ENCODE assay signal across 23 cellular contexts in genomic region chr20:3655032-3655405, GRCh38. TPM values are rescaled to one million over a fixed set of nuclear protein-coding genes. Genes with fewer than 3 reads are reported as not detected.
A peak's percentile ranks its signal among the peaks of the same experiment; 100 is the strongest.
DNase-seq lines count a peak whose midpoint lies in the region; ATAC-seq, FAIRE-seq and TF ChIP-seq lines count a peak whose summit lies in the region.
"Had no signal": no experiment of that assay in that cellular context is flagged by ENCODE, and none has a peak within 500 bp of the region (broad histone marks: within the 10 kb centered on the region; RNA-seq: fewer than 3 reads in every experiment).

No MANE protein-coding gene starts in this region.

- peaks cover 24% of the 10 kb centered on the region for H3K27me3 Mint-ChIP-seq in activated CD8-positive, alpha-beta memory T cell treated with anti-CD3 and anti-CD28 coated beads, Interleukin-2, amount 10 ng/mL, durations not matched to agents 7 days and 5 days
- peaks cover 15% of the 10 kb centered on the region for H3K27me3 Mint-ChIP-seq in activated T-cell treated with anti-CD3 and anti-CD28 coated beads, Interleukin-2, amount 50 U/mL, for 72 hours (ENCODE audit: low read depth)

- H3K4me3 Mint-ChIP-seq in activated CD8-positive, alpha-beta memory T cell treated with anti-CD3 and anti-CD28 coated beads, Interleukin-2, amount 10 ng/mL, durations not matched to agents 7 days and 5 days, result no peak overlapping the region
- no peak overlapping the region for H3K4me3 Mint-ChIP-seq in activated T-cell treated with anti-CD3 and anti-CD28 coated beads, Interleukin-2, amount 50 U/mL, for 72 hours
- H3K4me3 Mint-ChIP-seq: CD8-positive, alpha-beta memory T cell had no signal

- H3K27me3 ChIP-seq in HepG2 (ENCODE audit: control insufficient read depth in 1 of 2, insufficient read depth in 2 of 2, low read length in 2 of 2), result no peaks in the 10 kb centered on the region
- no peaks in the 10 kb centered on the region for H3K27me3 ChIP-seq in thyroid gland

- no peaks in the 10 kb centered on the region for H4K20me1 ChIP-seq in HepG2 (ENCODE audit: insufficient read depth, low read length)

- BruUV-seq in HepG2 (replicated peaks; lab: Mats Ljungman, UMichigan), result no TSS peak

- CTCF ChIA-PET in activated CD8-positive, alpha-beta memory T cell treated with anti-CD3 and anti-CD28 coated beads, Interleukin-2, amount 10 ng/mL, durations not matched to agents 7 days and 5 days (lab: Charles Lee), result interaction anchor here (1.2 kb wide), 1 partner anchor 16 kb away, joined by 3 read pairs; no protein-coding TSS in a partner anchor
- CTCF ChIA-PET in HepG2 (lab: Yijun Ruan, JAX; ENCODE audit: low intra/inter-chr PET ratio, low total read pairs), result no interaction called here

- H3K9me3 Mint-ChIP-seq in activated CD8-positive, alpha-beta memory T cell treated with anti-CD3 and anti-CD28 coated beads, Interleukin-2, amount 10 ng/mL, durations not matched to agents 7 days and 5 days (ENCODE audit: low read depth), result no peaks in the 10 kb centered on the region
- H3K9me3 Mint-ChIP-seq in activated T-cell treated with anti-CD3 and anti-CD28 coated beads, Interleukin-2, amount 50 U/mL, for 72 hours, result peaks cover 0 to 3% of the 10 kb centered on the region in 2 donors

- intact Hi-C loops in HepG2 (cut with micrococcal nuclease; ENCODE audit: unreplicated experiment) (no loop called here), thyroid gland (cut with DNase I) (no loop called here)

- H3K27ac ChIP-seq in HepG2 (ENCODE audit: extremely low read length, insufficient read depth, low read length) (no peak overlapping the region), thyroid gland (peak overlapping the region; percentile 5 to 69 (median 56))
- H3K27ac ChIP-seq: C4-2B had no signal

- no peak for TF ChIP-seq EP300 in HepG2 (IDR thresholded peaks at IDR 0.05; ENCODE audit: low read depth in 2 of 2, low read length in 2 of 2)
- TF ChIP-seq EP300 in HepG2 (CRISPR knock-in tag; IDR thresholded peaks at IDR 0.05; ENCODE audit: borderline replicate concordance), result no peak

- peaks cover under 1 to 4% of the 10 kb centered on the region in 2 experiments; a peak in 2 of 5 replicates for H3K36me3 ChIP-seq in HepG2 (replicated peaks in 1 of 2; ENCODE audit: control insufficient read depth in 1 of 2, insufficient read depth in 2 of 2, low read length in 2 of 2)
- no peaks in the 10 kb centered on the region for H3K36me3 ChIP-seq in thyroid gland

- no peak for ATAC-seq in activated CD8-positive, alpha-beta memory T cell treated with anti-CD3 and anti-CD28 coated beads, Interleukin-2, amount 10 ng/mL, durations not matched to agents 7 days and 5 days
- no peak for ATAC-seq in HepG2
- no peak for ATAC-seq in activated T-cell treated with anti-CD3 and anti-CD28 coated beads, Interleukin-2, amount 50 U/mL, for 72 hours (replicated peaks in 1 of 2)
- ATAC-seq: Panc1 had no signal

- FAIRE-seq in HepG2 (lab: Jason Lieb, UNC), result no peak

- TF ChIP-seq POLR2A in HepG2 (IDR thresholded peaks at IDR 0.05; ENCODE audit: insufficient read depth in 1 of 2, low read depth in 2 of 2, low read length in 2 of 2) (no peak), thyroid gland (IDR thresholded peaks at IDR 0.05) (no peak)

- H3K4me2 ChIP-seq in HepG2 (ENCODE audit: low read depth, low read length), result no peak overlapping the region
- H3K4me2 ChIP-seq: SK-N-SH had no signal

- DNase-seq in NCI-H187 treated with DMSO at 0.1 percent for 48 hours (lab: John Stamatoyannopoulos, UW) (peak; percentile 96), NCI-H187 (lab: John Stamatoyannopoulos, UW) (no peak), HepG2 (ENCODE audit: low spot score) (no peak), thyroid gland (no peak), GM19238 (ENCODE audit: insufficient read length, low spot score) (no peak)
- peak; percentile 29 for DNase-seq in activated CD8-positive, alpha-beta memory T cell treated with anti-CD3 and anti-CD28 coated beads, Interleukin-2, amount 10 ng/mL, durations not matched to agents 7 days and 5 days
- DNase-seq in activated CD8-positive, alpha-beta memory T cell treated with anti-CD3 and anti-CD28 coated beads for 24 hours, result no peak
- DNase-seq in activated T-cell treated with anti-CD3 and anti-CD28 coated beads, Interleukin-2, amount 50 U/mL, for 72 hours, result no peak
- DNase-seq: CD8-positive, alpha-beta memory T cell; EL; GF-D8; NCI-H1436; NCI-H2029; NK-92 treated with Interleukin-12 subunit alpha and Interleukin-12 subunit beta, amount 100 ng/mL, for 24 hours; SIG-M5 had no signal

- H3K27ac Mint-ChIP-seq in activated CD8-positive, alpha-beta memory T cell treated with anti-CD3 and anti-CD28 coated beads, Interleukin-2, amount 10 ng/mL, durations not matched to agents 7 days and 5 days, result no peak overlapping the region
- no peak overlapping the region for H3K27ac Mint-ChIP-seq in activated T-cell treated with anti-CD3 and anti-CD28 coated beads, Interleukin-2, amount 50 U/mL, for 72 hours
- H3K27ac Mint-ChIP-seq: CD8-positive, alpha-beta memory T cell had no signal

- H3K4me1 Mint-ChIP-seq in activated CD8-positive, alpha-beta memory T cell treated with anti-CD3 and anti-CD28 coated beads, Interleukin-2, amount 10 ng/mL, durations not matched to agents 7 days and 5 days, result peaks cover 33% of the 10 kb centered on the region
- peaks cover 15% of the 10 kb centered on the region for H3K4me1 Mint-ChIP-seq in activated T-cell treated with anti-CD3 and anti-CD28 coated beads, Interleukin-2, amount 50 U/mL, for 72 hours (ENCODE audit: low read depth)

- POLR2A ChIA-PET in HepG2 (lab: Yijun Ruan, JAX), result no interaction called here

- no peak for TF ChIP-seq CTCF in HepG2 (CRISPR knock-in tag; IDR thresholded peaks at IDR 0.05)
- TF ChIP-seq CTCF in thyroid gland (IDR thresholded peaks at IDR 0.05), result no peak

- H3K9ac ChIP-seq in HepG2 (ENCODE audit: insufficient read depth, low read depth, low read length), result no peak overlapping the region
- H3K9ac ChIP-seq: SK-N-SH had no signal

- H3K4me3 ChIP-seq in HepG2 (replicated peaks in 1 of 3; ENCODE audit: insufficient read depth in 1 of 3, low read depth in 2 of 3, low read length in 3 of 3), result no peak overlapping the region
- H3K4me3 ChIP-seq in thyroid gland (replicated peaks in 1 of 3), result no peak overlapping the region

- peaks cover 1% of the 10 kb centered on the region for H3K36me3 Mint-ChIP-seq in activated CD8-positive, alpha-beta memory T cell treated with anti-CD3 and anti-CD28 coated beads, Interleukin-2, amount 10 ng/mL, durations not matched to agents 7 days and 5 days
- H3K36me3 Mint-ChIP-seq in activated T-cell treated with anti-CD3 and anti-CD28 coated beads, Interleukin-2, amount 50 U/mL, for 72 hours (ENCODE audit: insufficient read depth in 2 of 2), result no peaks in the 10 kb centered on the region
- H3K36me3 Mint-ChIP-seq: IgD-negative memory B cell had no signal

- H3K4me1 ChIP-seq in HepG2 (ENCODE audit: insufficient read depth, low read length) (peaks cover 48% of the 10 kb centered on the region), thyroid gland (peaks cover 13 to 39% of the 10 kb centered on the region in 2 donors)

- in situ Hi-C loops in HepG2 (cut with HindIII; ENCODE audit: extremely low pct_ligation_motif_present, low pct_unique_long_range_greater_than_20kb), result no loop called here

- H3K79me2 ChIP-seq in HepG2 (ENCODE audit: insufficient read depth, low read length), result no peaks in the 10 kb centered on the region

- 81% methylated on average over 7 of the region's 7 CpGs for WGBS in HepG2 (ENCODE audit: low lambda C conversion rate)
- 48 to 53% methylated on average over 4 to 6 of the region's 7 CpGs for WGBS in thyroid gland, 2 donors

- H3K9me3 ChIP-seq in HepG2 (ENCODE audit: low read length), result no peaks in the 10 kb centered on the region
- no peaks in the 10 kb centered on the region for H3K9me3 ChIP-seq in thyroid gland
- H3K9me3 ChIP-seq: SK-N-SH had no signal

- no peak overlapping the region for H2AFZ ChIP-seq in HepG2 (ENCODE audit: low read length)

- no peak for TF ChIP-seq RAD21 in HepG2 (CRISPR knock-in tag; IDR thresholded peaks at IDR 0.05)

RNA-seq across cellular contexts. Expression of gene GFRA4, which starts 8.2 kb away (rescaled TPM):
- not detected for total RNA-seq in activated CD8-positive, alpha-beta memory T cell treated with anti-CD3 and anti-CD28 coated beads, Interleukin-2, amount 10 ng/mL, durations not matched to agents 7 days and 5 days
- total RNA-seq in HepG2 (2016; rRNA removed; fragmentation: Illumina TruSeq; extraction: Trizol) (not detected in 2 replicates), thyroid gland (1 to 10 TPM in 2 of 4 donors, under 1 TPM in 1, not detected in 1; 0.81 to 3.0 (median 3.0) TPM)
- total RNA-seq in HepG2 (2016; cell fraction: cytosol; rRNA removed; fragmentation: Illumina TruSeq; extraction: Trizol; ENCODE audit: low read depth), result not detected in 2 replicates
- not detected in 2 replicates for total RNA-seq in HepG2 (2016; cell fraction: insoluble cytoplasmic fraction; rRNA removed; fragmentation: Illumina TruSeq; extraction: Trizol)
- not detected in 2 replicates for total RNA-seq in HepG2 (2016; cell fraction: membrane; rRNA removed; fragmentation: Illumina TruSeq; extraction: Trizol)
- total RNA-seq in HepG2 (2016; cell fraction: nucleus; rRNA removed; fragmentation: Illumina TruSeq; extraction: Trizol), result not detected in 2 replicates
- not detected in 2 replicates for polyA plus RNA-seq in HepG2 (2011; rRNA removed)
- not detected in 2 replicates for polyA plus RNA-seq in HepG2 (2011; cell fraction: cytosol; rRNA removed)
- polyA plus RNA-seq in HepG2 (2011; cell fraction: nucleus; rRNA removed), result not detected in 2 replicates
- polyA plus RNA-seq in HepG2 (2012), result not detected in 2 replicates
- polyA plus RNA-seq in HepG2 (2016; cell fraction: cytosol; fragmentation: Illumina TruSeq; extraction: Trizol; ENCODE audit: low read depth), result not detected in 2 replicates
- not detected in 2 replicates for polyA plus RNA-seq in HepG2 (2016; cell fraction: insoluble cytoplasmic fraction; fragmentation: Illumina TruSeq; extraction: Trizol; ENCODE audit: low read depth)
- not detected in 2 replicates for polyA plus RNA-seq in HepG2 (2016; cell fraction: membrane; fragmentation: Illumina TruSeq; extraction: Trizol; ENCODE audit: low read depth)
- not detected in 2 replicates for polyA plus RNA-seq in HepG2 (2016; cell fraction: nucleus; fragmentation: Illumina TruSeq; extraction: Trizol; ENCODE audit: insufficient read depth, low read depth)
- polyA minus RNA-seq in HepG2 (2011; rRNA and poly(A)+ RNA removed; ENCODE audit: low replicate concordance), result not detected in 2 replicates
- polyA minus RNA-seq in HepG2 (2011; cell fraction: cytosol; rRNA and poly(A)+ RNA removed), result not detected in 2 replicates
- polyA minus RNA-seq in HepG2 (2011; cell fraction: nucleus; rRNA and poly(A)+ RNA removed), result not detected in 2 replicates
- not detected for total RNA-seq in activated T-cell treated with anti-CD3 and anti-CD28 coated beads, Interleukin-2, amount 50 U/mL, for 72 hours
- total RNA-seq: A172; CD8-positive, alpha-beta memory T cell; H4; MCF 10A; NCI-H460 had no signal
- polyA plus RNA-seq: CD8-positive, alpha-beta memory T cell; IgD-negative memory B cell; SK-N-SH had no signal

RNA-seq across cellular contexts. Expression of gene ADAM33, which starts 26.8 kb away (rescaled TPM):
- not detected for total RNA-seq in activated CD8-positive, alpha-beta memory T cell treated with anti-CD3 and anti-CD28 coated beads, Interleukin-2, amount 10 ng/mL, durations not matched to agents 7 days and 5 days
- total RNA-seq in HepG2 (2016; rRNA removed; fragmentation: Illumina TruSeq; extraction: Trizol) (not detected in 2 replicates), thyroid gland (10 to 100 TPM in 2 of 4 donors, 1 to 10 TPM in 2; 9.1 to 24.5 (median 12.6) TPM)
- not detected in 2 replicates for total RNA-seq in HepG2 (2016; cell fraction: cytosol; rRNA removed; fragmentation: Illumina TruSeq; extraction: Trizol; ENCODE audit: low read depth)
- total RNA-seq in HepG2 (2016; cell fraction: insoluble cytoplasmic fraction; rRNA removed; fragmentation: Illumina TruSeq; extraction: Trizol), result not detected in 2 replicates
- total RNA-seq in HepG2 (2016; cell fraction: membrane; rRNA removed; fragmentation: Illumina TruSeq; extraction: Trizol), result not detected in 2 replicates
- total RNA-seq in HepG2 (2016; cell fraction: nucleus; rRNA removed; fragmentation: Illumina TruSeq; extraction: Trizol), result not detected in 2 replicates
- not detected in 2 replicates for polyA plus RNA-seq in HepG2 (2011; rRNA removed)
- not detected in 2 replicates for polyA plus RNA-seq in HepG2 (2011; cell fraction: cytosol; rRNA removed)
- 0.03 TPM in 1 of 2 replicates, not detected in the other for polyA plus RNA-seq in HepG2 (2011; cell fraction: nucleus; rRNA removed)
- not detected in 2 replicates for polyA plus RNA-seq in HepG2 (2012)
- not detected in 2 replicates for polyA plus RNA-seq in HepG2 (2016; cell fraction: cytosol; fragmentation: Illumina TruSeq; extraction: Trizol; ENCODE audit: low read depth)
- polyA plus RNA-seq in HepG2 (2016; cell fraction: insoluble cytoplasmic fraction; fragmentation: Illumina TruSeq; extraction: Trizol; ENCODE audit: low read depth), result not detected in 2 replicates
- polyA plus RNA-seq in HepG2 (2016; cell fraction: membrane; fragmentation: Illumina TruSeq; extraction: Trizol; ENCODE audit: low read depth), result not detected in 2 replicates
- polyA plus RNA-seq in HepG2 (2016; cell fraction: nucleus; fragmentation: Illumina TruSeq; extraction: Trizol; ENCODE audit: insufficient read depth, low read depth), result not detected in 2 replicates
- not detected in 2 replicates for polyA minus RNA-seq in HepG2 (2011; rRNA and poly(A)+ RNA removed; ENCODE audit: low replicate concordance)
- polyA minus RNA-seq in HepG2 (2011; cell fraction: cytosol; rRNA and poly(A)+ RNA removed), result not detected in 2 replicates
- not detected in 2 replicates for polyA minus RNA-seq in HepG2 (2011; cell fraction: nucleus; rRNA and poly(A)+ RNA removed)
- not detected for total RNA-seq in activated T-cell treated with anti-CD3 and anti-CD28 coated beads, Interleukin-2, amount 50 U/mL, for 72 hours
- total RNA-seq: A172; CD8-positive, alpha-beta memory T cell; H4; MCF 10A had no signal
- polyA plus RNA-seq: CD8-positive, alpha-beta memory T cell; IgD-negative memory B cell had no signal

RNA-seq across cellular contexts. Expression of gene SIGLEC1, which starts 57.4 kb away (rescaled TPM):
- total RNA-seq in activated CD8-positive, alpha-beta memory T cell treated with anti-CD3 and anti-CD28 coated beads, Interleukin-2, amount 10 ng/mL, durations not matched to agents 7 days and 5 days, result not detected
- total RNA-seq in HepG2 (2016; rRNA removed; fragmentation: Illumina TruSeq; extraction: Trizol) (not detected in 2 replicates), thyroid gland (1 to 10 TPM; 2.6 to 9.1 (median 5.0) TPM)
- not detected in 2 replicates for total RNA-seq in HepG2 (2016; cell fraction: cytosol; rRNA removed; fragmentation: Illumina TruSeq; extraction: Trizol; ENCODE audit: low read depth)
- total RNA-seq in HepG2 (2016; cell fraction: insoluble cytoplasmic fraction; rRNA removed; fragmentation: Illumina TruSeq; extraction: Trizol), result not detected in 2 replicates
- not detected in 2 replicates for total RNA-seq in HepG2 (2016; cell fraction: membrane; rRNA removed; fragmentation: Illumina TruSeq; extraction: Trizol)
- not detected in 2 replicates for total RNA-seq in HepG2 (2016; cell fraction: nucleus; rRNA removed; fragmentation: Illumina TruSeq; extraction: Trizol)
- polyA plus RNA-seq in HepG2 (2011; rRNA removed), result 0.01 TPM in 1 of 2 replicates, not detected in the other
- polyA plus RNA-seq in HepG2 (2011; cell fraction: cytosol; rRNA removed), result not detected in 2 replicates
- 0.03 and 0.10 TPM in 2 replicates for polyA plus RNA-seq in HepG2 (2011; cell fraction: nucleus; rRNA removed)
- 0.01 TPM in 1 of 2 replicates, not detected in the other for polyA plus RNA-seq in HepG2 (2012)
- not detected in 2 replicates for polyA plus RNA-seq in HepG2 (2016; cell fraction: cytosol; fragmentation: Illumina TruSeq; extraction: Trizol; ENCODE audit: low read depth)
- not detected in 2 replicates for polyA plus RNA-seq in HepG2 (2016; cell fraction: insoluble cytoplasmic fraction; fragmentation: Illumina TruSeq; extraction: Trizol; ENCODE audit: low read depth)
- polyA plus RNA-seq in HepG2 (2016; cell fraction: membrane; fragmentation: Illumina TruSeq; extraction: Trizol; ENCODE audit: low read depth), result not detected in 2 replicates
- not detected in 2 replicates for polyA plus RNA-seq in HepG2 (2016; cell fraction: nucleus; fragmentation: Illumina TruSeq; extraction: Trizol; ENCODE audit: insufficient read depth, low read depth)
- polyA minus RNA-seq in HepG2 (2011; rRNA and poly(A)+ RNA removed; ENCODE audit: low replicate concordance), result 0.05 TPM in 1 of 2 replicates, not detected in the other
- polyA minus RNA-seq in HepG2 (2011; cell fraction: cytosol; rRNA and poly(A)+ RNA removed), result not detected in 2 replicates
- polyA minus RNA-seq in HepG2 (2011; cell fraction: nucleus; rRNA and poly(A)+ RNA removed), result under 0.01 TPM in 1 of 2 replicates, not detected in the other
- under 1 TPM in 1 of 2 donors, not detected in 1; 0.02 TPM for total RNA-seq in activated T-cell treated with anti-CD3 and anti-CD28 coated beads, Interleukin-2, amount 50 U/mL, for 72 hours
- total RNA-seq: A172, H4, MCF 10A, NCI-H460 had no signal
- polyA plus RNA-seq: CD8-positive, alpha-beta memory T cell; IgD-negative memory B cell; SK-N-SH had no signal

Comparison
In these comparisons a context has a peak if more than half of its experiments do, and no peak if none do; other contexts are left out.
1. DNase-seq: peak in NCI-H187 treated with DMSO at 0.1 percent for 48 hours (single experiment) and activated CD8-positive, alpha-beta memory T cell treated with anti-CD3 and anti-CD28 coated beads, Interleukin-2, amount 10 ng/mL, durations not matched to agents 7 days and 5 days (single experiment); none in NCI-H187 (0 of 2), activated CD8-positive, alpha-beta memory T cell treated with anti-CD3 and anti-CD28 coated beads for 24 hours (single experiment), HepG2 (single experiment), thyroid gland (0 of 2), activated T-cell treated with anti-CD3 and anti-CD28 coated beads, Interleukin-2, amount 50 U/mL, for 72 hours (0 of 2) and GM19238 (single experiment).
2. RNA of gene ADAM33, which starts 26.8 kb away (total RNA-seq): 9.1 to 24.5 TPM in thyroid gland; not detected in activated CD8-positive, alpha-beta memory T cell treated with anti-CD3 and anti-CD28 coated beads, Interleukin-2, amount 10 ng/mL, durations not matched to agents 7 days and 5 days, not detected in HepG2 and not detected in activated T-cell treated with anti-CD3 and anti-CD28 coated beads, Interleukin-2, amount 50 U/mL, for 72 hours; every median in the first group is over 4 times any median in the second.